Comparison of ENCODE assay signal across 22 cellular contexts in genomic region chr19:55028757-55029156, GRCh38. TPM values are rescaled to one million over a fixed set of nuclear protein-coding genes. Genes with fewer than 3 reads are reported as not detected.
"Had no signal": no experiment of that assay in that cellular context is flagged by ENCODE, and none has a peak within 500 bp of the region (broad histone marks: within the 10 kb centered on the region; RNA-seq: fewer than 3 reads in every experiment).

No MANE protein-coding gene starts in this region.

- H3K27me3 ChIP-seq: adrenal gland, body of pancreas, esophagus squamous epithelium, right lobe of liver had no signal

- H3K36me3 ChIP-seq: adrenal gland, esophagus squamous epithelium, right lobe of liver, thoracic aorta had no signal

- H3K27me3 Mint-ChIP-seq: activated naive CD8-positive, alpha-beta T cell treated with anti-CD3 and anti-CD28 coated beads for 36 hours; naive B cell had no signal

- ATAC-seq: body of pancreas; left ventricle myocardium superior; right lobe of liver; stimulated activated naive CD8-positive, alpha-beta T cell treated with anti-CD3 and anti-CD28 coated beads, Interleukin-15, Interleukin-2, amounts not matched to agents 100 U/mL and 50 U/mL, for 24 hours had no signal

- H3K27ac Mint-ChIP-seq: activated naive CD4-positive, alpha-beta T cell treated with anti-CD3 and anti-CD28 coated beads for 36 hours; activated naive CD8-positive, alpha-beta T cell treated with anti-CD3 and anti-CD28 coated beads for 36 hours had no signal

- H3K4me3 Mint-ChIP-seq: activated naive CD4-positive, alpha-beta T cell treated with anti-CD3 and anti-CD28 coated beads for 36 hours; activated naive CD8-positive, alpha-beta T cell treated with anti-CD3 and anti-CD28 coated beads for 36 hours had no signal

- H3K4me3 ChIP-seq: adrenal gland, body of pancreas, esophagus squamous epithelium, right lobe of liver, thoracic aorta had no signal

- H3K27ac ChIP-seq: adrenal gland, body of pancreas, epithelial cell of prostate, esophagus squamous epithelium, right lobe of liver, thoracic aorta had no signal

- DNase-seq: activated CD4-positive, alpha-beta T cell treated with anti-CD3 and anti-CD28 coated beads for 4 hours; activated CD4-positive, alpha-beta T cell treated with anti-CD3 and anti-CD28 coated beads, Interleukin-2, amount 50 U/mL, for 48 hours; activated CD4-positive, CD25-positive, alpha-beta regulatory T cell; activated CD8-positive, alpha-beta memory T cell treated with anti-CD3 and anti-CD28 coated beads for 24 hours; activated effector memory CD4-positive, alpha-beta T cell treated with anti-CD3 and anti-CD28 coated beads, Interleukin-2, amount 50 U/mL, for 16 hours; activated naive CD4-positive, alpha-beta T cell treated with anti-CD3 and anti-CD28 coated beads for 36 hours; activated naive CD8-positive, alpha-beta T cell treated with anti-CD3 and anti-CD28 coated beads for 36 hours; adrenal gland; aorta; body of pancreas; dermis blood vessel endothelial cell; effector CD4-positive, alpha-beta T cell; esophagus squamous epithelium; left ventricle myocardium superior; mammary epithelial cell; naive B cell; right lobe of liver; stimulated activated CD4-positive, alpha-beta T cell treated with anti-CD3 and anti-CD28 coated beads, Interleukin-2, amount 100 ng/mL, for 48 hours; stimulated activated naive CD8-positive, alpha-beta T cell treated with anti-CD3 and anti-CD28 coated beads, Interleukin-15, Interleukin-2, amounts not matched to agents 100 U/mL and 50 U/mL, for 24 hours; T-helper 2 cell had no signal

- H3K4me1 ChIP-seq: adrenal gland, body of pancreas, esophagus squamous epithelium, right lobe of liver had no signal

- H3K9me3 ChIP-seq: adrenal gland, body of pancreas, esophagus squamous epithelium, right lobe of liver, thoracic aorta had no signal

RNA-seq across cellular contexts. Expression of gene GP6, which starts 9.3 kb away (rescaled TPM):
- total RNA-seq: activated naive CD4-positive, alpha-beta T cell treated with anti-CD3 and anti-CD28 coated beads for 36 hours; activated naive CD8-positive, alpha-beta T cell treated with anti-CD3 and anti-CD28 coated beads for 36 hours; dermis blood vessel endothelial cell; esophagus squamous epithelium; left ventricle myocardium superior; thoracic aorta had no signal
